22 cellular contexts compared by ENCODE assay signal in genomic region chr14:82915381-82915780, GRCh38.
"Had no signal": no experiment of that assay in that cellular context is flagged by ENCODE, and none has a peak within 500 bp of the region (broad histone marks: within the 10 kb centered on the region; RNA-seq: fewer than 3 reads in every experiment).

No MANE protein-coding gene starts in this region.

- H3K27ac ChIP-seq: RWPE1, SJSA1, SK-N-MC had no signal

- H3K9me3 ChIP-seq: MG63, SJSA1 had no signal

- DNase-seq: IMR-90, Karpas-422, KG1, MG63, NCI-H1092, NCI-H1105 treated with DMSO at 0.1 percent for 48 hours, NCI-H1417 treated with DMSO at 0.1 percent for 48 hours, NCI-H187, NCI-H2029, NCI-H2081 treated with DMSO at 0.1 percent for 48 hours, NCI-H2171 treated with DMSO at 0.1 percent for 48 hours, NCI-H345, NCI-H446 treated with DMSO at 0.1 percent for 48 hours, NCI-H510A treated with DMSO at 0.1 percent for 48 hours, NCI-H526, NCI-H82, SIG-M5 had no signal

- H3K4me3 ChIP-seq: MG63, SJSA1, SK-N-MC had no signal

- H3K4me1 ChIP-seq: SJSA1 had no signal

- H3K36me3 ChIP-seq: MG63, SJSA1 had no signal

- ATAC-seq: HepG2, Panc1 had no signal

- H3K27me3 ChIP-seq: MG63, SJSA1 had no signal
